ENCODE assay signal across 8 cellular contexts in genomic region chr18:37778417-37779165, GRCh38.
DNase-seq lines count a peak whose midpoint lies in the region; ATAC-seq and TF ChIP-seq lines count a peak whose summit lies in the region.

No MANE protein-coding gene starts in this region.

- H3K27ac ChIP-seq in DND-41 (ENCODE audit: low read length) = no peak overlapping the region
- H3K27ac ChIP-seq in substantia nigra (ENCODE audit: low read depth, low read length, poor library complexity, severe bottlenecking) = no peak overlapping the region

- peak; percentile 65 for DNase-seq in DND-41
- DNase-seq in HuH-7 (ENCODE audit: low spot score) = peak; percentile 48
- peak; percentile 39 for DNase-seq in RKO (ENCODE audit: low spot score)
- peak; percentile 21 to 57 for DNase-seq in cardiac fibroblast (ENCODE audit: low read depth in 2 of 2)
- DNase-seq in lower leg skin (ENCODE audit: low spot score in 2 of 2) = peak; percentile 24 to 91
- peak in 48 of 49 donors; percentile 6 to 86 (median 58) for DNase-seq in substantia nigra (lab: John Stamatoyannopoulos, UW)
- no peak for DNase-seq in MV-4-11 (lab: John Stamatoyannopoulos, UW)

- peak overlapping the region; percentile 8; the same call in 1 of the 2 replicates for H2AFZ ChIP-seq in DND-41 (ENCODE audit: low read depth, low read length)

- no peaks in the 10 kb centered on the region for H3K79me2 ChIP-seq in DND-41 (ENCODE audit: insufficient read depth, low read length)

- H3K4me1 ChIP-seq in DND-41 (ENCODE audit: insufficient read depth, low read length) = no peaks in the 10 kb centered on the region

- 23 to 29% methylated on average over 17 to 21 of the region's 21 CpGs for WGBS in lower leg skin, 2 donors

- TF ChIP-seq POLR2A in lower leg skin (IDR thresholded peaks at IDR 0.05) = no peak

- ATAC-seq in DND-41 (ENCODE audit: insufficient read depth, low read depth) (peak; percentile 90), GM21367 (IDR thresholded peaks at IDR 0.05; ENCODE audit: unreplicated experiment) (peak; percentile 92)

- TF ChIP-seq CTCF in DND-41 (IDR thresholded peaks at IDR 0.05; ENCODE audit: borderline replicate concordance, extremely low read depth, low read length, poor library complexity, severe bottlenecking) = peak; percentile 90
- peak; percentile 61 for TF ChIP-seq CTCF in cardiac fibroblast (IDR thresholded peaks at IDR 0.05; ENCODE audit: low read depth, low read length)
- TF ChIP-seq CTCF in lower leg skin (IDR thresholded peaks at IDR 0.05) = no peak

- intact Hi-C loops in lower leg skin (cut with DNase I; ENCODE audit: low total_unique reads) = no loop called here

- H3K4me2 ChIP-seq in DND-41 (ENCODE audit: insufficient read depth, low read length) = no peak overlapping the region

- H3K36me3 ChIP-seq in DND-41 (ENCODE audit: insufficient read depth, low read length) = no peaks in the 10 kb centered on the region

- H3K4me3 ChIP-seq in DND-41 (ENCODE audit: low read depth in 1 of 2, low read length in 2 of 2) = no peak overlapping the region
- H3K4me3 ChIP-seq in cardiac fibroblast (replicated peaks in 1 of 2; ENCODE audit: low read depth in 2 of 2, low read length in 2 of 2) = no peak overlapping the region
- H3K4me3 ChIP-seq in lower leg skin (ENCODE audit: low read depth, poor library complexity, severe bottlenecking) = no peak overlapping the region

- H4K20me1 ChIP-seq in DND-41 (ENCODE audit: insufficient read depth, low read length) = no peaks in the 10 kb centered on the region

- no peaks in the 10 kb centered on the region for H3K27me3 ChIP-seq in DND-41 (ENCODE audit: insufficient read depth, low read length, poor library complexity)

- H3K9ac ChIP-seq in DND-41 (ENCODE audit: low read depth, low read length) = no peak overlapping the region

- no peaks in the 10 kb centered on the region for H3K9me3 ChIP-seq in DND-41 (ENCODE audit: insufficient read depth, low read length, severe bottlenecking)

Comparison
In these comparisons a context has a peak if more than half of its experiments do, and no peak if none do; other contexts are left out.
1. CTCF ChIP-seq: peak in DND-41 (single experiment) and cardiac fibroblast (single experiment); none in lower leg skin (0 of 3).